In the genomic region with DNA sequence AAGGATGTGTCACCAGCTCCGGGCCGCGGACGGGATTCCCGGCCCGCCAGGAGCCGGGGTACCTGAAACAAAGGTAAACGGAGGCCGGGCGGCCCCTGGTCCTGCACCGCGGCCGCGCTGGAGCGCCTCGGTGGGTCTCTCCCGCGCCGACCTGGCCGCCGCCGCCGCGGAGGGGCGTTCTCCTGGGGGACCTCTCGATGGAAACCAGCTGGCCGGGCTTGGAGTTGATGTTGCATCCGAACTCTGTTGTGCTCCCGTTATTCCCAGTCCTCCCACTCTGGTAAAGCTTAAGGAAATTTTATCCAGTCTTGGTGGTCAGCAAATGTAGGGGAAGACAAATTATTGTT, we compare ENCODE assay signal across 8 cellular contexts. TPM values are rescaled to one million over a fixed set of nuclear protein-coding genes. Genes with fewer than 3 reads are reported as not detected.
DNase-seq lines count a peak whose midpoint lies in the region; ATAC-seq, FAIRE-seq and TF ChIP-seq lines count a peak whose summit lies in the region.

No MANE protein-coding gene starts in this region.

- ATAC-seq in HG03342 (IDR thresholded peaks at IDR 0.05; ENCODE audit: unreplicated experiment): no peak

- intact Hi-C loops in kidney (cut with DNase I): no loop called here

- H3K27ac ChIP-seq in kidney (ENCODE audit: low read depth in 2 of 2, low read length in 2 of 2) (peak overlapping the region; percentile 80 to 94), subcutaneous abdominal adipose tissue (ENCODE audit: low read depth, low read length) (peak overlapping the region; percentile 80)

- peak overlapping the region; percentile 81 for H3K4me3 ChIP-seq in astrocyte of the cerebellum (ENCODE audit: low read depth, low read length)
- peak overlapping the region; percentile 61 to 83 for H3K4me3 ChIP-seq in kidney (ENCODE audit: low read length in 2 of 2)
- H3K4me3 ChIP-seq in subcutaneous abdominal adipose tissue (ENCODE audit: low read depth in 1 of 5, low read length in 5 of 5): peak overlapping the region; percentile 62 to 78 (median 74)

- H3K4me1 ChIP-seq in kidney (ENCODE audit: control insufficient read depth in 1 of 2, insufficient read depth in 1 of 2, low read depth in 1 of 2, low read length in 2 of 2): peaks cover 5 to 25% of the 10 kb centered on the region in 2 donors
- peaks cover 0 to 28% (median 17%) of the 10 kb centered on the region in 5 donors for H3K4me1 ChIP-seq in subcutaneous abdominal adipose tissue (ENCODE audit: control insufficient read depth in 5 of 5, insufficient read depth in 5 of 5, low read length in 5 of 5)

- no peak for TF ChIP-seq CTCF in astrocyte of the cerebellum (IDR thresholded peaks at IDR 0.05; ENCODE audit: low read depth, low read length, missing control alignments)
- no peak for TF ChIP-seq CTCF in kidney (IDR thresholded peaks at IDR 0.05; ENCODE audit: borderline replicate concordance, extremely low read depth, insufficient read depth)

- in situ Hi-C loops in astrocyte of the cerebellum (cut with HindIII; ENCODE audit: low sequenced_read_pairs): no loop called here

- H3K9ac ChIP-seq in kidney (ENCODE audit: low read length in 2 of 2) (peak overlapping the region; percentile 38 to 97), subcutaneous abdominal adipose tissue (ENCODE audit: low read length in 5 of 5) (peak overlapping the region; percentile 56 to 84 (median 72))

- FAIRE-seq in HTR-8/SVneo (lab: Jason Lieb, UNC): no peak
- FAIRE-seq in kidney (lab: Jason Lieb, UNC): no peak

- H3K9me3 ChIP-seq in kidney (ENCODE audit: control insufficient read depth in 1 of 2, low read length in 2 of 2) (no peaks in the 10 kb centered on the region), subcutaneous abdominal adipose tissue (ENCODE audit: control insufficient read depth in 5 of 5, low read length in 5 of 5) (peaks cover 0 to 2% (median 0%) of the 10 kb centered on the region in 5 donors)

- H3K36me3 ChIP-seq in kidney (ENCODE audit: control insufficient read depth in 1 of 2, insufficient read depth in 2 of 2, low read length in 2 of 2) (no peaks in the 10 kb centered on the region), subcutaneous abdominal adipose tissue (ENCODE audit: control insufficient read depth in 5 of 5, insufficient read depth in 5 of 5, low read length in 5 of 5) (no peaks in the 10 kb centered on the region)

- peak; percentile 27 for DNase-seq in NCI-H1694 treated with DMSO at 0.1 percent for 48 hours (lab: John Stamatoyannopoulos, UW)
- no peak for DNase-seq in NCI-H1694 (lab: John Stamatoyannopoulos, UW)
- DNase-seq in HTR-8/SVneo (ENCODE audit: insufficient read length, low spot score): peak; percentile 20
- peak; percentile 11 for DNase-seq in astrocyte of the cerebellum (ENCODE audit: low read depth)
- no peak for DNase-seq in kidney
- no peak for DNase-seq in stimulated activated CD4-positive, alpha-beta T cell treated with anti-CD3 and anti-CD28 coated beads, Interleukin-12 subunit alpha, Interleukin-12 subunit beta, amount 100 ng/mL, for 4 hours

- no peaks in the 10 kb centered on the region for H3K27me3 ChIP-seq in subcutaneous abdominal adipose tissue (ENCODE audit: control insufficient read depth in 5 of 5, insufficient read depth in 4 of 5, low read length in 5 of 5)

RNA-seq across cellular contexts. Expression of a gene that starts 0.8 kb away (rescaled TPM):
- total RNA-seq in kidney: 71.9 TPM
- polyA plus RNA-seq in kidney (ENCODE audit: insufficient read depth, low read depth, low replicate concordance): 16.6 TPM

Comparison
In these comparisons a context has a peak if more than half of its experiments do, and no peak if none do; other contexts are left out.
1. DNase-seq: peak in NCI-H1694 treated with DMSO at 0.1 percent for 48 hours (single experiment), HTR-8/SVneo (single experiment) and astrocyte of the cerebellum (single experiment); none in NCI-H1694 (single experiment), kidney (single experiment) and stimulated activated CD4-positive, alpha-beta T cell treated with anti-CD3 and anti-CD28 coated beads, Interleukin-12 subunit alpha, Interleukin-12 subunit beta, amount 100 ng/mL, for 4 hours (single experiment).
2. Peak in every context shown above with its lines, with median percentiles within 50 percentile points of each other: H3K4me3 ChIP-seq.